In the genomic region with DNA sequence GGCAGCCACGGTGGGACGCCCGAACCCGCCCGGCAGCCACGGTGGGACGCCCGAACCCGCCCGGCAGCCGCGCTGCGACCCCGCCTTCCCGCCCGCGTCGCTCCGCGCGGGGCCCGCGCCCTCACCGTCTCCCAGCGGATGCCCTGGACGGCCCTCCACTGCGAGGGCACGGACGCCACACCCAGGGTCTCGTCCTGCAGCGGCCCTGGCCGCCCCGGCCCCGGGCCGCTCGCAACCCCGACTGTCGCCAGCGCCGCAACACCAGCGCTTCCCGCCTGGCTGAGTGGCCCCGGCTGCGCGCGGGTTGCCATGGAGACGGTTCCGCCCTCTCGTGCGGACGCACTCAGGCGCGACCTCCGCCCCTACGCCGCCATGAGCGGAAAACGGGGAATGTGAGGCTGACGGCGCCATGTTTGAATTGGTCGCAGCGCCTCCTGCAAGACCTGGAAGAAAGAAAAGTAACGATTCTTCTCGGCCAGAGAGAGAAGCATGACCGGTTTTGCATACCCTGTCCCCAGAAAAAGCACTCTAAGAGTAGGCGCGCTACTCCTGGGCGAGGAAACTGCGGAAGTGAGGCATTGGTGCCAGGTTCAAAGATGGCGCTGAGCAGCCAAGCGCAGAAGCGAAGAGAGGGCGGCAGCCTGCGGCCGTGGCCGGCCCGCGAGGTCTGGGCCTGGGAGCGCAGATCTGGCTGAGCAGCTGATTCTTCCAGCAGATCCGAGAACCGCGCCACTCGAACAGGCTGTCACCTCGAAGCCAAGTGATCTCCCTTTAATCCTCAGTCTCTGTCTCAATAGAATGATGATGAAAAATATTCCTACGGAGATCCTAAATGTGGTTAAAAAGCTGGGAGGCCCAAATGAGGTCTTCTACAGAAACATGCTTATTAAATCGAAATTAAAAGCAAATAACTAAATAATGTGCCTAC, we compare ENCODE assay signal across 8 cellular contexts. TPM values are rescaled to one million over a fixed set of nuclear protein-coding genes. Genes with fewer than 3 reads are reported as not detected.
DNase-seq lines count a peak whose midpoint lies in the region; ATAC-seq and TF ChIP-seq lines count a peak whose summit lies in the region.

DYNC2I2 (minus strand) TSS at position 432 of the 928 bp plus-strand sequence; CDS start at position 311, 121 bp downstream.

- H3K4me1 ChIP-seq in muscle layer of colon (ENCODE audit: insufficient read depth, low read length): peaks cover 3% of the 10 kb centered on the region

- peak within 1 kb of the TSS; percentile 85 for H3K4me3 ChIP-seq in Jurkat, Clone E6-1 (ENCODE audit: low read length)
- H3K4me3 ChIP-seq in muscle layer of colon (ENCODE audit: low read depth in 1 of 2, low read length in 2 of 2): peak within 1 kb of the TSS; percentile 79 to 92

- ATAC-seq in GM21576 (IDR thresholded peaks at IDR 0.05; ENCODE audit: unreplicated experiment): peak; percentile 62
- ATAC-seq in esophagus mucosa: peak; percentile 91

- no peaks in the 10 kb centered on the region for H3K36me3 ChIP-seq in muscle layer of colon (ENCODE audit: insufficient read depth, low read length)

- peak within 1 kb of the TSS; percentile 81 for H3K9ac ChIP-seq in muscle layer of colon (ENCODE audit: low read length)

- H3K4me3 Mint-ChIP-seq in activated T-cell treated with anti-CD3 and anti-CD28 coated beads, Interleukin-2, amount 50 U/mL, for 24 hours: peak within 1 kb of the TSS; percentile 78

- no peaks in the 10 kb centered on the region for H3K27me3 ChIP-seq in muscle layer of colon (ENCODE audit: control insufficient read depth in 1 of 2, insufficient read depth in 2 of 2, low read length in 2 of 2)

- no peaks in the 10 kb centered on the region for H3K9me3 Mint-ChIP-seq in activated T-cell treated with anti-CD3 and anti-CD28 coated beads, Interleukin-2, amount 50 U/mL, for 24 hours

- peak; percentile 71 for DNase-seq in DMS114 treated with DMSO at 0.1 percent for 48 hours (lab: John Stamatoyannopoulos, UW; ENCODE audit: unreplicated experiment)
- DNase-seq in Jurkat, Clone E6-1 (ENCODE audit: low read depth, low spot score): peak; percentile 90
- DNase-seq in activated T-cell treated with anti-CD3 and anti-CD28 coated beads, Interleukin-2, amount 50 U/mL, for 24 hours: peak; percentile 98
- peak; percentile 94 to 95 for DNase-seq in stimulated activated CD8-positive, alpha-beta memory T cell treated with anti-CD3 and anti-CD28 coated beads, Interleukin-7, amount 100 ng/mL, for 1 hour (ENCODE audit: low read depth in 2 of 2)

- H3K9me3 ChIP-seq in muscle layer of colon (ENCODE audit: low read length): no peaks in the 10 kb centered on the region

- H3K27ac ChIP-seq in muscle layer of colon (ENCODE audit: low read depth, low read length): peak within 1 kb of the TSS; percentile 87

- H3K4me1 Mint-ChIP-seq in activated T-cell treated with anti-CD3 and anti-CD28 coated beads, Interleukin-2, amount 50 U/mL, for 24 hours (ENCODE audit: low read depth): peaks cover 6% of the 10 kb centered on the region

- peak within 1 kb of the TSS; percentile 100 for H3K27ac Mint-ChIP-seq in activated T-cell treated with anti-CD3 and anti-CD28 coated beads, Interleukin-2, amount 50 U/mL, for 24 hours

- H3K27me3 Mint-ChIP-seq in activated T-cell treated with anti-CD3 and anti-CD28 coated beads, Interleukin-2, amount 50 U/mL, for 24 hours: no peaks in the 10 kb centered on the region

- H3K36me3 Mint-ChIP-seq in activated T-cell treated with anti-CD3 and anti-CD28 coated beads, Interleukin-2, amount 50 U/mL, for 24 hours (ENCODE audit: low read depth): peaks cover 6% of the 10 kb centered on the region

TF ChIP-seq in PFSK-1, 5 proteins besides CTCF, POLR2A, EP300 and RAD21:
- peak; percentile 75 for TF ChIP-seq FOXP2 (optimal IDR thresholded peaks at IDR 0.05; ENCODE audit: borderline replicate concordance, extremely low read depth, extremely low read length, insufficient read depth)
- TF ChIP-seq SIN3A (IDR thresholded peaks at IDR 0.05; ENCODE audit: borderline replicate concordance, insufficient read depth, low read length): peak; percentile 75; the same call in 1 of the 2 replicates
- TF ChIP-seq REST (IDR thresholded peaks at IDR 0.05; ENCODE audit: insufficient read depth in 1 of 2, low read depth in 2 of 2, low read length in 2 of 2): no peak
- TF ChIP-seq POLR2AphosphoS5 (IDR thresholded peaks at IDR 0.05; ENCODE audit: low read depth, low read length): peak; percentile 49; the same call in 1 of the 2 replicates
- 0 out of 2 replicates have a peak, but pooled peaks have one; percentile 76 for TF ChIP-seq TAF1 (IDR thresholded peaks at IDR 0.05; ENCODE audit: borderline replicate concordance, insufficient read depth, low read length)

RNA-seq across cellular contexts. Expression of gene DYNC2I2, which starts in this region (rescaled TPM):
- 123 TPM for polyA plus RNA-seq in Jurkat, Clone E6-1 (2012; ENCODE audit: insufficient read depth, insufficient read length)
- 66.4 TPM for polyA plus RNA-seq in PFSK-1 (2012; ENCODE audit: insufficient read length, low read depth)
- 37.0 TPM for total RNA-seq in esophagus mucosa

Comparison
In these comparisons a context has a peak if more than half of its experiments do, and no peak if none do; other contexts are left out.
1. Peak in every context shown above with its lines: DNase-seq, ATAC-seq, H3K4me3 ChIP-seq and H3K27ac ChIP-seq.